8 cellular contexts compared by ENCODE assay signal in genomic region chr20:43508106-43508505, GRCh38. TPM values are rescaled to one million over a fixed set of nuclear protein-coding genes. Genes with fewer than 3 reads are reported as not detected.
A peak's percentile ranks its signal among the peaks of the same experiment; 100 is the strongest.
DNase-seq lines count a peak whose midpoint lies in the region; ATAC-seq and TF ChIP-seq lines count a peak whose summit lies in the region.

No MANE protein-coding gene starts in this region.

- no peaks in the 10 kb centered on the region for H3K27me3 ChIP-seq in foreskin keratinocyte

- DNase-seq in GM03348 (ENCODE audit: low spot score) (peak; percentile 40), foreskin keratinocyte (peak in 1 of 2 donors; percentile 6), retina (peak; percentile 42), NCI-H446 (lab: John Stamatoyannopoulos, UW) (no peak), UCSD-AML1 (lab: John Stamatoyannopoulos, UW; ENCODE audit: unreplicated experiment) (no peak), NCI-H446 treated with DMSO at 0.1 percent for 48 hours (lab: John Stamatoyannopoulos, UW) (no peak)

- peak overlapping the region; percentile 74 for H3K27ac ChIP-seq in VCaP
- H3K27ac ChIP-seq in foreskin keratinocyte = no peak overlapping the region

- TF ChIP-seq CTCF in VCaP (conservative IDR thresholded peaks at IDR 0.05) (no peak), foreskin keratinocyte (conservative IDR thresholded peaks at IDR 0.05) (no peak)

- peak; percentile 14 for ATAC-seq in foreskin keratinocyte
- ATAC-seq in GM19467 (IDR thresholded peaks at IDR 0.05; ENCODE audit: unreplicated experiment) = no peak

- H3K4me1 ChIP-seq in foreskin keratinocyte = no peaks in the 10 kb centered on the region

RNA-seq across cellular contexts. Expression of gene L3MBTL1, which starts 0.6 kb away (rescaled TPM):
- 4.2 and 4.8 TPM in 2 replicates for total RNA-seq in foreskin keratinocyte
- 1.5 and 2.4 TPM in 2 replicates for polyA plus RNA-seq in foreskin keratinocyte

RNA-seq across cellular contexts. Expression of gene SRSF6, which starts 50.4 kb away (rescaled TPM):
- 75.7 and 82.6 TPM in 2 replicates for total RNA-seq in foreskin keratinocyte
- polyA plus RNA-seq in foreskin keratinocyte = 56.8 and 65.6 TPM in 2 replicates

RNA-seq across cellular contexts. Expression of gene SGK2, which starts 50.7 kb away (rescaled TPM):
- total RNA-seq in foreskin keratinocyte = 0.04 and 0.20 TPM in 2 replicates
- 0.03 TPM in 1 of 2 replicates, not detected in the other for polyA plus RNA-seq in foreskin keratinocyte

Comparison
In these comparisons a context has a peak if more than half of its experiments do, and no peak if none do; other contexts are left out.
1. DNase-seq: peak in GM03348 (single experiment) and retina (single experiment); none in NCI-H446 (0 of 2), UCSD-AML1 (single experiment) and NCI-H446 treated with DMSO at 0.1 percent for 48 hours (single experiment).